In the genomic region with DNA sequence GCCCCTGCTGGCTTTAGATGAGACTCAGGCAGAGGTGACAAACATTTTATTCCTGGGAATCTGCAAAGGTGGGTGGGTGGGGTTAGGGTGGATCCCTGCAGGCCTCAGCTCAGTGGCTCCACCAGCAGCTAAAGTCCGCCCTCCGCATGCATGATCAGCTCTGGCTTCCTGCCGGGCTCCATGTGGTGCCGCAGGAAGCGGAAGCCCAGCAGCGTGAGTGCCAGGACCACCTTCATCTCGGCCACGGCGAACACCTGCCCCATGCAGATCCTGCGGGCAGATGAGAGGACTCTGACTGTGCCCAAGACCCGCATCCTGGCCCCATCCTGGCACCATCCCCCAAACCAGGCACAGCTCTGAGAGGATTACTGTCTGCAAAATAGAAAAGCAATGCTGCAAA, we compare ENCODE assay signal across 14 cellular contexts. TPM values are rescaled to one million over a fixed set of nuclear protein-coding genes. Genes with fewer than 3 reads are reported as not detected.
DNase-seq lines count a peak whose midpoint lies in the region; ATAC-seq, FAIRE-seq and TF ChIP-seq lines count a peak whose summit lies in the region.
"Had no signal": no experiment of that assay in that cellular context is flagged by ENCODE, and none has a peak within 500 bp of the region (broad histone marks: within the 10 kb centered on the region; RNA-seq: fewer than 3 reads in every experiment).

No MANE protein-coding gene starts in this region.

- peaks cover 24% of the 10 kb centered on the region for H3K4me1 Mint-ChIP-seq in CD8-positive, alpha-beta T cell (ENCODE audit: low read depth)
- peaks cover 10% of the 10 kb centered on the region for H3K4me1 Mint-ChIP-seq in activated CD8-positive, alpha-beta T cell treated with anti-CD3 and anti-CD28 coated beads for 36 hours (ENCODE audit: low read depth)

- intact Hi-C loops in CD8-positive, alpha-beta T cell (cut with DNase I, micrococcal nuclease) = no loop called here
- intact Hi-C loops in activated CD8-positive, alpha-beta T cell treated with anti-CD3 and anti-CD28 coated beads for 36 hours (cut with micrococcal nuclease) = no loop called here
- intact Hi-C loops in lower lobe of right lung (cut with DNase I) = no loop called here

- no peak overlapping the region for H3K27ac ChIP-seq in CD8-positive, alpha-beta T cell (ENCODE audit: low read depth, low read length)
- H3K27ac ChIP-seq in lower lobe of right lung = no peak overlapping the region

- peak in 3 of 7 experiments; percentile 12 to 60 (median 24) for DNase-seq in CD8-positive, alpha-beta T cell
- DNase-seq in GM18507 (ENCODE audit: extremely low spot score, insufficient read length, low read depth) (peak; percentile 7), lower lobe of right lung (peak; percentile 51), OCI-M1 (lab: John Stamatoyannopoulos, UW) (no peak), HCEC 1CT (no peak)
- DNase-seq in activated CD8-positive, alpha-beta T cell treated with anti-CD3 and anti-CD28 coated beads for 36 hours = peak; percentile 61
- DNase-seq: activated effector memory CD4-positive, alpha-beta T cell treated with anti-CD3 and anti-CD28 coated beads, Interleukin-2, amount 50 U/mL, for 16 hours; NCI-H345 had no signal

- ATAC-seq in CD8-positive, alpha-beta T cell = no peak
- peak; percentile 87 for ATAC-seq in activated CD8-positive, alpha-beta T cell treated with anti-CD3 and anti-CD28 coated beads for 36 hours
- ATAC-seq in lower lobe of right lung (no peak), HG02610 (IDR thresholded peaks at IDR 0.05; ENCODE audit: unreplicated experiment) (no peak), HG03469 (IDR thresholded peaks at IDR 0.05; ENCODE audit: unreplicated experiment) (no peak)

- no peak for FAIRE-seq in GM18507 (lab: Jason Lieb, UNC)

- peaks cover 8% of the 10 kb centered on the region for H3K4me1 ChIP-seq in CD8-positive, alpha-beta T cell (ENCODE audit: insufficient read depth, low read length)
- H3K4me1 ChIP-seq in lower lobe of right lung = no peaks in the 10 kb centered on the region

- CTCF ChIA-PET in CD8-positive, alpha-beta T cell (lab: Charles Lee) = interaction anchor here (1.3 kb wide), 1 partner anchor 57 kb away, joined by 3 read pairs; no protein-coding TSS in a partner anchor
- CTCF ChIA-PET in activated CD8-positive, alpha-beta T cell treated with anti-CD3 and anti-CD28 coated beads for 36 hours (lab: Charles Lee) = interaction anchor here (1.3 kb wide), 2 partner anchors 59 to 242 kb away, joined by 3 to 4 read pairs; no protein-coding TSS in a partner anchor

- no peaks in the 10 kb centered on the region for H3K9me3 Mint-ChIP-seq in CD8-positive, alpha-beta T cell
- H3K9me3 Mint-ChIP-seq in activated CD8-positive, alpha-beta T cell treated with anti-CD3 and anti-CD28 coated beads for 36 hours = no peaks in the 10 kb centered on the region
- H3K9me3 Mint-ChIP-seq: stimulated activated naive CD8-positive, alpha-beta T cell treated with anti-CD3 and anti-CD28 coated beads, Interleukin-15, Interleukin-2, amounts not matched to agents 100 ng/mL and 50 ng/mL, for 24 hours had no signal

- peaks cover 6% of the 10 kb centered on the region for H3K27me3 Mint-ChIP-seq in CD8-positive, alpha-beta T cell (ENCODE audit: low read depth)
- peaks cover 7% of the 10 kb centered on the region for H3K27me3 Mint-ChIP-seq in activated CD8-positive, alpha-beta T cell treated with anti-CD3 and anti-CD28 coated beads for 36 hours

- H3K36me3 Mint-ChIP-seq in CD8-positive, alpha-beta T cell = no peaks in the 10 kb centered on the region
- no peaks in the 10 kb centered on the region for H3K36me3 Mint-ChIP-seq in activated CD8-positive, alpha-beta T cell treated with anti-CD3 and anti-CD28 coated beads for 36 hours (ENCODE audit: low read depth)

- no peak overlapping the region for H3K4me3 ChIP-seq in CD8-positive, alpha-beta T cell (ENCODE audit: low read depth, low read length)
- no peak overlapping the region for H3K4me3 ChIP-seq in lower lobe of right lung

- no peaks in the 10 kb centered on the region for H3K36me3 ChIP-seq in CD8-positive, alpha-beta T cell (ENCODE audit: insufficient read depth, low read length)
- no peaks in the 10 kb centered on the region for H3K36me3 ChIP-seq in lower lobe of right lung

- POLR2A ChIA-PET in CD8-positive, alpha-beta T cell (lab: Charles Lee) = interaction anchor here (1.2 kb wide), 1 partner anchor 35 kb away, joined by 5 read pairs; no protein-coding TSS in a partner anchor
- POLR2A ChIA-PET in activated CD8-positive, alpha-beta T cell treated with anti-CD3 and anti-CD28 coated beads for 36 hours (lab: Charles Lee) = interaction anchor here (1.0 kb wide), 1 partner anchor 35 kb away, joined by 3 read pairs; no protein-coding TSS in a partner anchor

- TF ChIP-seq CTCF in CD8-positive, alpha-beta T cell (IDR thresholded peaks at IDR 0.05) = no peak
- TF ChIP-seq CTCF in activated CD8-positive, alpha-beta T cell treated with anti-CD3 and anti-CD28 coated beads for 36 hours (IDR thresholded peaks at IDR 0.05) = no peak
- no peak for TF ChIP-seq CTCF in lower lobe of right lung (IDR thresholded peaks at IDR 0.05)

- H3K27ac Mint-ChIP-seq in CD8-positive, alpha-beta T cell = no peak overlapping the region
- peak overlapping the region; percentile 17 for H3K27ac Mint-ChIP-seq in activated CD8-positive, alpha-beta T cell treated with anti-CD3 and anti-CD28 coated beads for 36 hours
- H3K27ac Mint-ChIP-seq: stimulated activated naive CD8-positive, alpha-beta T cell treated with anti-CD3 and anti-CD28 coated beads, Interleukin-15, Interleukin-2, amounts not matched to agents 100 ng/mL and 50 ng/mL, for 24 hours had no signal

- H3K27me3 ChIP-seq in CD8-positive, alpha-beta T cell (ENCODE audit: insufficient read depth, low read length) = no peaks in the 10 kb centered on the region
- H3K27me3 ChIP-seq in lower lobe of right lung (ENCODE audit: low read depth) = peaks cover 14% of the 10 kb centered on the region

- no peaks in the 10 kb centered on the region for H3K9me3 ChIP-seq in CD8-positive, alpha-beta T cell (ENCODE audit: low read length)
- H3K9me3 ChIP-seq in lower lobe of right lung = no peaks in the 10 kb centered on the region

- peak overlapping the region; percentile 75 for H3K4me3 Mint-ChIP-seq in CD8-positive, alpha-beta T cell
- H3K4me3 Mint-ChIP-seq in activated CD8-positive, alpha-beta T cell treated with anti-CD3 and anti-CD28 coated beads for 36 hours = peak overlapping the region; percentile 41
- H3K4me3 Mint-ChIP-seq: stimulated activated naive CD8-positive, alpha-beta T cell treated with anti-CD3 and anti-CD28 coated beads, Interleukin-15, Interleukin-2, amounts not matched to agents 100 ng/mL and 50 ng/mL, for 24 hours had no signal

RNA-seq across cellular contexts. Expression of gene CYP4F2, which starts 26.3 kb away (rescaled TPM):
- not detected for total RNA-seq in CD8-positive, alpha-beta T cell
- total RNA-seq in activated CD8-positive, alpha-beta T cell treated with anti-CD3 and anti-CD28 coated beads for 36 hours = under 1 TPM in 1 of 2 experiments, not detected in 1; 0.18 TPM
- not detected for total RNA-seq in lower lobe of right lung
- total RNA-seq: glomerular endothelial cell, SK-MEL-5 had no signal

RNA-seq across cellular contexts. Expression of gene OR10H1, which starts 56.1 kb away (rescaled TPM):
- not detected for total RNA-seq in CD8-positive, alpha-beta T cell
- not detected for total RNA-seq in activated CD8-positive, alpha-beta T cell treated with anti-CD3 and anti-CD28 coated beads for 36 hours
- not detected for total RNA-seq in lower lobe of right lung
- total RNA-seq: glomerular endothelial cell, mucosa of gallbladder, SK-MEL-5 had no signal

Comparison
In these comparisons a context has a peak if more than half of its experiments do, and no peak if none do; other contexts are left out.
1. DNase-seq: peak in GM18507 (single experiment), activated CD8-positive, alpha-beta T cell treated with anti-CD3 and anti-CD28 coated beads for 36 hours (single experiment) and lower lobe of right lung (single experiment); none in OCI-M1 (single experiment) and HCEC 1CT (single experiment).